Comparison of ENCODE assay signal across 11 cellular contexts in the genomic region with DNA sequence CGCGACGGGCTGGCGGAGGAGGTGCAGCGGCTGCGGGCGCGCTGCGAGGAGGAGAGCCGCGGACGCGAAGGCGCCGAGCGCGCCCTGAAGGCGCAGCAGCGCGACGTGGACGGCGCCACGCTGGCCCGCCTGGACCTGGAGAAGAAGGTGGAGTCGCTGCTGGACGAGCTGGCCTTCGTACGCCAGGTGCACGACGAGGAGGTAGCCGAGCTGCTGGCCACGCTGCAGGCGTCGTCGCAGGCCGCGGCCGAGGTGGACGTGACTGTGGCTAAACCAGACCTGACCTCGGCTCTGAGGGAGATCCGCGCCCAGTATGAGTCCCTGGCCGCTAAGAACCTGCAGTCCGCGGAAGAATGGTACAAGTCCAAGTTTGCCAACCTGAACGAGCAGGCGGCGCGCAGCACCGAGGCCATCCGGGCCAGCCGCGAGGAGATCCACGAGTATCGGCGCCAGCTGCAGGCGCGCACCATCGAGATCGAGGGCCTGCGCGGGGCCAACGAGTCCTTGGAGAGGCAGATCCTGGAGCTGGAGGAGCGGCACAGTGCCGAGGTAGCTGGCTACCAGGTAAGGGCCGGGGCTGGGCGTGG. TPM values are rescaled to one million over a fixed set of nuclear protein-coding genes. Genes with fewer than 3 reads are reported as not detected.
DNase-seq lines count a peak whose midpoint lies in the region; ATAC-seq and TF ChIP-seq lines count a peak whose summit lies in the region.
"Had no signal": no experiment of that assay in that cellular context is flagged by ENCODE, and none has a peak within 500 bp of the region (broad histone marks: within the 10 kb centered on the region; RNA-seq: fewer than 3 reads in every experiment).

No MANE protein-coding gene starts in this region.

- H3K36me3 ChIP-seq in NT2/D1 (ENCODE audit: insufficient read depth, insufficient read length, low read length) (peaks cover 32% of the 10 kb centered on the region), hepatocyte (replicated peaks; ENCODE audit: insufficient read depth, low read depth) (no peaks in the 10 kb centered on the region)

- no peak for DNase-seq in activated CD4-positive, alpha-beta T cell treated with anti-CD3 and anti-CD28 coated beads, Interleukin-2, amount 10 ng/mL, durations not matched to agents 24 days and 14 days
- DNase-seq in activated CD4-positive, alpha-beta T cell treated with anti-CD3 and anti-CD28 coated beads, Interleukin-2, amount 50 U/mL, for 1 hour = no peak
- DNase-seq in NT2/D1 (ENCODE audit: low read depth, low spot score) (no peak), hepatocyte (ENCODE audit: low spot score) (no peak), NK-92 (lab: John Stamatoyannopoulos, UW; ENCODE audit: unreplicated experiment) (no peak)
- DNase-seq in stimulated activated naive B cell treated with anti-CD40 and anti-IgM and Interleukin-4, amounts not matched to agents 10 μg/mL and 1 μg/mL and 100 μg/mL, for 72 hours = no peak
- DNase-seq in activated naive CD4-positive, alpha-beta T cell treated with Interleukin-2 at 50 U/mL for 16 hours = no peak
- DNase-seq: CD4-positive, alpha-beta T cell; NCI-H524 treated with DMSO at 0.1 percent for 48 hours had no signal

- intact Hi-C loops in activated CD4-positive, alpha-beta T cell treated with anti-CD3 and anti-CD28 coated beads, Interleukin-2, amount 10 ng/mL, durations not matched to agents 24 days and 14 days (cut with micrococcal nuclease) = no loop called here

- H3K9me3 Mint-ChIP-seq in activated CD4-positive, alpha-beta T cell treated with anti-CD3 and anti-CD28 coated beads, Interleukin-2, amount 10 ng/mL, durations not matched to agents 24 days and 14 days = peaks cover 9% of the 10 kb centered on the region
- peaks cover 0 to 5% of the 10 kb centered on the region in 2 donors for H3K9me3 Mint-ChIP-seq in stimulated activated naive B cell treated with anti-CD40 and anti-IgM and Interleukin-4, amounts not matched to agents 10 μg/mL and 1 μg/mL and 100 μg/mL, for 72 hours
- H3K9me3 Mint-ChIP-seq: activated B cell treated with CpG ODN at 0.5 μM for 24 hours had no signal

- peak overlapping the region; percentile 77 for H3K4me3 ChIP-seq in NT2/D1 (ENCODE audit: insufficient read length, low read depth)
- H3K4me3 ChIP-seq in hepatocyte = no peak overlapping the region

- peaks cover 10% of the 10 kb centered on the region for H3K4me1 Mint-ChIP-seq in activated CD4-positive, alpha-beta T cell treated with anti-CD3 and anti-CD28 coated beads, Interleukin-2, amount 10 ng/mL, durations not matched to agents 24 days and 14 days
- peaks cover 17 to 24% of the 10 kb centered on the region in 2 donors for H3K4me1 Mint-ChIP-seq in stimulated activated naive B cell treated with anti-CD40 and anti-IgM and Interleukin-4, amounts not matched to agents 10 μg/mL and 1 μg/mL and 100 μg/mL, for 72 hours

- H3K27me3 Mint-ChIP-seq in activated CD4-positive, alpha-beta T cell treated with anti-CD3 and anti-CD28 coated beads, Interleukin-2, amount 10 ng/mL, durations not matched to agents 24 days and 14 days = peaks cover 67% of the 10 kb centered on the region
- H3K27me3 Mint-ChIP-seq in stimulated activated naive B cell treated with anti-CD40 and anti-IgM and Interleukin-4, amounts not matched to agents 10 μg/mL and 1 μg/mL and 100 μg/mL, for 72 hours = peaks cover 57 to 84% of the 10 kb centered on the region in 2 donors

- H3K36me3 Mint-ChIP-seq in activated CD4-positive, alpha-beta T cell treated with anti-CD3 and anti-CD28 coated beads, Interleukin-2, amount 10 ng/mL, durations not matched to agents 24 days and 14 days (ENCODE audit: low read depth) = peaks cover 2% of the 10 kb centered on the region
- peaks cover 0 to 5% of the 10 kb centered on the region in 2 donors for H3K36me3 Mint-ChIP-seq in stimulated activated naive B cell treated with anti-CD40 and anti-IgM and Interleukin-4, amounts not matched to agents 10 μg/mL and 1 μg/mL and 100 μg/mL, for 72 hours

- peak overlapping the region; percentile 90 for H3K4me2 ChIP-seq in hepatocyte

- no peak for ATAC-seq in stimulated activated naive B cell treated with anti-CD40 and anti-IgM and Interleukin-4, amounts not matched to agents 10 μg/mL and 1 μg/mL and 100 μg/mL, for 72 hours (replicated peaks)
- no peak for ATAC-seq in GM18870 (IDR thresholded peaks at IDR 0.05; ENCODE audit: unreplicated experiment)

- H3K4me3 Mint-ChIP-seq in activated CD4-positive, alpha-beta T cell treated with anti-CD3 and anti-CD28 coated beads, Interleukin-2, amount 10 ng/mL, durations not matched to agents 24 days and 14 days = peak overlapping the region; percentile 66
- peak overlapping the region; percentile 69 to 82 for H3K4me3 Mint-ChIP-seq in stimulated activated naive B cell treated with anti-CD40 and anti-IgM and Interleukin-4, amounts not matched to agents 10 μg/mL and 1 μg/mL and 100 μg/mL, for 72 hours
- H3K4me3 Mint-ChIP-seq: CD4-positive, alpha-beta T cell had no signal

- TF ChIP-seq CTCF in hepatocyte (IDR thresholded peaks at IDR 0.05; ENCODE audit: poor library complexity) = no peak

- H3K9ac ChIP-seq in NT2/D1 (ENCODE audit: insufficient read length, low read depth) = peak overlapping the region; percentile 88

- no peaks in the 10 kb centered on the region for H3K9me3 ChIP-seq in NT2/D1 (ENCODE audit: insufficient read depth, low read length)
- H3K9me3 ChIP-seq in hepatocyte (ENCODE audit: low read depth) = no peaks in the 10 kb centered on the region

- H3K27me3 ChIP-seq in NT2/D1 (ENCODE audit: insufficient read depth, insufficient read length) (peaks cover 41% of the 10 kb centered on the region), hepatocyte (peaks cover 70% of the 10 kb centered on the region)

- H4K20me1 ChIP-seq in hepatocyte (ENCODE audit: insufficient read depth, poor library complexity, severe bottlenecking) = no peaks in the 10 kb centered on the region

- no peak overlapping the region for H3K27ac Mint-ChIP-seq in activated CD4-positive, alpha-beta T cell treated with anti-CD3 and anti-CD28 coated beads, Interleukin-2, amount 10 ng/mL, durations not matched to agents 24 days and 14 days
- H3K27ac Mint-ChIP-seq in stimulated activated naive B cell treated with anti-CD40 and anti-IgM and Interleukin-4, amounts not matched to agents 10 μg/mL and 1 μg/mL and 100 μg/mL, for 72 hours = no peak overlapping the region
- H3K27ac Mint-ChIP-seq: activated B cell treated with CpG ODN at 0.5 μM for 24 hours; CD4-positive, alpha-beta T cell had no signal

- H2AFZ ChIP-seq in hepatocyte = no peak overlapping the region

- H3K27ac ChIP-seq in hepatocyte = no peak overlapping the region

- H3K9me2 ChIP-seq in hepatocyte (replicated peaks; ENCODE audit: insufficient read depth) = no peaks in the 10 kb centered on the region

- WGBS in hepatocyte (ENCODE audit: low lambda C conversion rate, missing lambda C conversion rate) = 12% methylated on average over 67 of the region's 68 CpGs

- no peaks in the 10 kb centered on the region for H3K79me2 ChIP-seq in hepatocyte

- H3K4me1 ChIP-seq in NT2/D1 (ENCODE audit: insufficient read depth, insufficient read length) (peaks cover 6% of the 10 kb centered on the region), hepatocyte (ENCODE audit: insufficient read depth) (no peaks in the 10 kb centered on the region)

RNA-seq across cellular contexts. Expression of a gene that starts 0.9 kb away (rescaled TPM):
- total RNA-seq in activated CD4-positive, alpha-beta T cell treated with anti-CD3 and anti-CD28 coated beads, Interleukin-2, amount 10 ng/mL, durations not matched to agents 24 days and 14 days = 0.92 and 1.4 TPM in 2 replicates
- total RNA-seq in hepatocyte = 0.16 and 0.93 TPM in 2 replicates
- polyA plus RNA-seq in hepatocyte = 0.71 TPM in 1 of 2 replicates, not detected in the other
- total RNA-seq: activated B cell treated with CpG ODN at 0.5 μM for 24 hours; CD4-positive, alpha-beta T cell had no signal

RNA-seq across cellular contexts. Expression of a gene that starts 32.1 kb away (rescaled TPM):
- not detected in 2 replicates for total RNA-seq in activated CD4-positive, alpha-beta T cell treated with anti-CD3 and anti-CD28 coated beads, Interleukin-2, amount 10 ng/mL, durations not matched to agents 24 days and 14 days
- 0.10 TPM in 1 of 2 replicates, not detected in the other for total RNA-seq in hepatocyte
- not detected in 2 replicates for polyA plus RNA-seq in hepatocyte
- total RNA-seq: activated B cell treated with CpG ODN at 0.5 μM for 24 hours; CD4-positive, alpha-beta T cell had no signal
